21 cellular contexts compared by ENCODE assay signal in genomic region chr22:46389081-46389480, GRCh38. TPM values are rescaled to one million over a fixed set of nuclear protein-coding genes. Genes with fewer than 3 reads are reported as not detected.
A peak's percentile ranks its signal among the peaks of the same experiment; 100 is the strongest.
DNase-seq lines count a peak whose midpoint lies in the region; ATAC-seq, FAIRE-seq and TF ChIP-seq lines count a peak whose summit lies in the region.
"Had no signal": no experiment of that assay in that cellular context is flagged by ENCODE, and none has a peak within 500 bp of the region (broad histone marks: within the 10 kb centered on the region; RNA-seq: fewer than 3 reads in every experiment).

No MANE protein-coding gene starts in this region.

- RAD21 ChIA-PET in GM12878 (lab: Charles Lee; ENCODE audit: unreplicated experiment): no interaction called here

- no peaks in the 10 kb centered on the region for H3K79me2 ChIP-seq in GM12878 (ENCODE audit: control insufficient read depth, insufficient read depth, low read length)
- H3K79me2 ChIP-seq in H1 (ENCODE audit: control insufficient read depth in 1 of 2, insufficient read depth in 2 of 2, low read length in 2 of 2): no peaks in the 10 kb centered on the region
- no peaks in the 10 kb centered on the region for H3K79me2 ChIP-seq in GM23248 (ENCODE audit: insufficient read depth)

- no peak overlapping the region for H2BK15ac ChIP-seq in H1 (ENCODE audit: low read length)
- H2BK15ac ChIP-seq in neuronal stem cell (ENCODE audit: low read length): peak overlapping the region; percentile 55

- intact Hi-C loops in GM12878 (cut with micrococcal nuclease; ENCODE audit: unreplicated experiment): no loop called here

- ATAC-seq in GM12878: no peak
- ATAC-seq: A549; CD8-positive, alpha-beta T cell had no signal

- H2BK12ac ChIP-seq in H1 (ENCODE audit: low read depth, low read length) (0 out of 2 replicates have a peak overlapping the region, but pooled peaks have one; percentile 3), neuronal stem cell (ENCODE audit: low read length) (no peak overlapping the region)

- H2BK20ac ChIP-seq in H1 (ENCODE audit: low read length): no peak overlapping the region

- H3K56ac ChIP-seq in H1 (replicated peaks; ENCODE audit: insufficient read length, low read depth, low read length): no peak overlapping the region

- no peaks in the 10 kb centered on the region for H4K20me1 ChIP-seq in GM12878 (ENCODE audit: control insufficient read depth, insufficient read depth)
- H4K20me1 ChIP-seq in H1 (replicated peaks in 1 of 2; ENCODE audit: control insufficient read depth in 1 of 2, insufficient read depth in 2 of 2, low read length in 2 of 2): peaks cover 0 to 2% of the 10 kb centered on the region in 2 experiments
- no peaks in the 10 kb centered on the region for H4K20me1 ChIP-seq in GM23248 (ENCODE audit: insufficient read depth)

- H3K9me3 ChIP-seq in GM12878 (replicated peaks; ENCODE audit: control insufficient read depth, insufficient read depth, low read length): no peaks in the 10 kb centered on the region
- H3K9me3 ChIP-seq in H1 (ENCODE audit: insufficient read depth in 2 of 2, low read depth in 1 of 2, low read length in 1 of 2): no peaks in the 10 kb centered on the region
- H3K9me3 ChIP-seq in neuronal stem cell (replicated peaks in 1 of 2; ENCODE audit: control insufficient read depth in 2 of 2, insufficient read depth in 1 of 2, low read depth in 1 of 2, low read length in 2 of 2): peaks cover 0 to 2% of the 10 kb centered on the region in 2 donors
- H3K9me3 ChIP-seq in Peyer's patch: no peaks in the 10 kb centered on the region
- H3K9me3 ChIP-seq in GM23248 (ENCODE audit: low read depth): no peaks in the 10 kb centered on the region
- H3K9me3 ChIP-seq: A549; BLaER1 treated with 17β-estradiol and CSF1 and Interleukin-3, amounts not matched to agents 10 nM and 100 nM; Caco-2 had no signal

- no peaks in the 10 kb centered on the region for H3K9me2 ChIP-seq in GM23248 (ENCODE audit: insufficient read depth)

- no peaks in the 10 kb centered on the region for H3K23me2 ChIP-seq in H1 (ENCODE audit: low read depth, low read length)

- H2AK5ac ChIP-seq in H1 (ENCODE audit: low read depth, low read length): no peak overlapping the region
- H2AK5ac ChIP-seq in neuronal stem cell (ENCODE audit: low read depth, low read length): peak overlapping the region; percentile 79

- CTCF ChIA-PET in GM12878 (lab: Yijun Ruan, JAX): no interaction called here
- CTCF ChIA-PET in H1 (lab: Charles Lee; ENCODE audit: partially characterized antibody): interaction anchor here (1.3 to 2.1 kb wide), 3 partner anchors 9 to 58 kb away, joined by 3 to 6 read pairs (median 5); no protein-coding TSS in a partner anchor

- no peak overlapping the region for H4K5ac ChIP-seq in H1 (ENCODE audit: insufficient read length, low read depth, low read length)

- H4K8ac ChIP-seq in H1 (ENCODE audit: extremely low read depth, insufficient read depth, low read length): peak overlapping the region; percentile 79; the same call in 1 of the 2 replicates
- peak overlapping the region; percentile 43 for H4K8ac ChIP-seq in neuronal stem cell (ENCODE audit: low read depth, low read length)

- TF ChIP-seq CTCF in GM12878 (IDR thresholded peaks at IDR 0.05 in 2 of 3, conservative IDR thresholded peaks at IDR 0.05 in 1 of 3; ENCODE audit: control insufficient read depth in 2 of 3, extremely low read depth in 1 of 3, insufficient read depth in 1 of 3, low read depth in 3 of 3, low read length in 3 of 3): no peak
- no peak for TF ChIP-seq CTCF in H1 (IDR thresholded peaks at IDR 0.05; ENCODE audit: control extremely low read depth in 1 of 3, insufficient read depth in 1 of 3, low read depth in 1 of 3, low read length in 3 of 3)
- TF ChIP-seq CTCF in Peyer's patch (IDR thresholded peaks at IDR 0.05): no peak

- TF ChIP-seq EP300 in GM12878 (IDR thresholded peaks at IDR 0.05; ENCODE audit: borderline replicate concordance in 1 of 2, control insufficient read depth in 1 of 2, low read depth in 2 of 2, low read length in 2 of 2) (no peak), H1 (IDR thresholded peaks at IDR 0.05; ENCODE audit: borderline replicate concordance in 1 of 2, low read depth in 2 of 2, low read length in 2 of 2) (no peak)

- H3F3A ChIP-seq in GM23248 (ENCODE audit: insufficient read depth): no peaks in the 10 kb centered on the region

- POLR2A ChIA-PET in GM12878 (lab: Charles Lee): no interaction called here
- POLR2A ChIA-PET in H1 (lab: Charles Lee; ENCODE audit: partially characterized antibody): interaction anchor here (0.6 kb wide), 1 partner anchor 10 kb away, joined by 3 read pairs; no protein-coding TSS in a partner anchor

- H2BK120ac ChIP-seq in H1 (replicated peaks; ENCODE audit: low read depth, low read length) (no peak overlapping the region), neuronal stem cell (ENCODE audit: low read depth, low read length) (no peak overlapping the region)

- no peak for TF ChIP-seq POLR2A in GM12878 (IDR thresholded peaks at IDR 0.05; ENCODE audit: low read depth, low read length)
- no peak for TF ChIP-seq POLR2A in H1 (IDR thresholded peaks at IDR 0.05; ENCODE audit: control extremely low read depth in 1 of 2, low read depth in 2 of 2, low read length in 2 of 2)
- no peak for TF ChIP-seq POLR2A in Peyer's patch (IDR thresholded peaks at IDR 0.05)

- H3K4me1 ChIP-seq in GM12878 (ENCODE audit: control insufficient read depth, insufficient read depth, low read length) (no peaks in the 10 kb centered on the region), H1 (replicated peaks in 1 of 4; ENCODE audit: control insufficient read depth in 3 of 4, insufficient read depth in 4 of 4, low read length in 3 of 4) (peaks cover 0 to 2% (median 0%) of the 10 kb centered on the region in 4 experiments; a peak in 2 of 7 replicates), neuronal stem cell (ENCODE audit: control insufficient read depth in 2 of 2, insufficient read depth in 1 of 2, low read depth in 1 of 2, low read length in 2 of 2) (no peaks in the 10 kb centered on the region), Peyer's patch (no peaks in the 10 kb centered on the region), GM23248 (ENCODE audit: insufficient read depth) (no peaks in the 10 kb centered on the region)
- H3K4me1 ChIP-seq: A549, Caco-2 had no signal

- H4K91ac ChIP-seq in H1 (replicated peaks; ENCODE audit: insufficient read length, low read length) (no peak overlapping the region), neuronal stem cell (ENCODE audit: low read depth, low read length, poor library complexity) (no peak overlapping the region)

- H3K4me3 ChIP-seq in GM12878 (no peak overlapping the region), H1 (ENCODE audit: extremely low read depth in 1 of 4, insufficient read depth in 2 of 4, low read depth in 3 of 4, low read length in 4 of 4) (no peak overlapping the region), neuronal stem cell (ENCODE audit: low read length in 2 of 2) (no peak overlapping the region), Peyer's patch (no peak overlapping the region), GM23248 (no peak overlapping the region)
- H3K4me3 ChIP-seq: A549; BLaER1 treated with 17β-estradiol and CSF1 and Interleukin-3, amounts not matched to agents 10 nM and 100 nM had no signal

- H3K4me2 ChIP-seq in GM12878 (ENCODE audit: control insufficient read depth, insufficient read depth) (no peak overlapping the region), H1 (ENCODE audit: insufficient read depth in 1 of 2, low read depth in 2 of 2, low read length in 2 of 2) (no peak overlapping the region), neuronal stem cell (ENCODE audit: insufficient read depth, low read length, poor library complexity, severe bottlenecking) (no peak overlapping the region), GM23248 (ENCODE audit: unreplicated experiment) (no peak overlapping the region)
- H3K4me2 ChIP-seq: A549; BLaER1 treated with 17β-estradiol and CSF1 and Interleukin-3, amounts not matched to agents 10 nM and 100 nM had no signal

- no peak overlapping the region for H3K9ac ChIP-seq in GM12878 (ENCODE audit: control insufficient read depth, insufficient read depth, low read length)
- H3K9ac ChIP-seq in H1 (replicated peaks in 1 of 4; ENCODE audit: extremely low read depth in 1 of 4, low read depth in 3 of 4, low read length in 3 of 4): no peak overlapping the region
- H3K9ac ChIP-seq in neuronal stem cell (ENCODE audit: low read depth, low read length, poor library complexity): peak overlapping the region; percentile 84
- H3K9ac ChIP-seq in GM23248: no peak overlapping the region
- H3K9ac ChIP-seq: BLaER1 treated with 17β-estradiol and CSF1 and Interleukin-3, amounts not matched to agents 10 nM and 100 nM had no signal

- FAIRE-seq in GM12878 (lab: Jason Lieb, UNC): no peak
- no peak for FAIRE-seq in H1 (lab: Jason Lieb, UNC)
- FAIRE-seq: A549, D721Med, G401.6, GM12892, GM18507 had no signal

- no peak overlapping the region for H3K14ac ChIP-seq in H1 (ENCODE audit: insufficient read length)
- peak overlapping the region; percentile 82 for H3K14ac ChIP-seq in neuronal stem cell (ENCODE audit: low read length)

- no peaks in the 10 kb centered on the region for H3K79me1 ChIP-seq in H1 (ENCODE audit: low read depth, low read length)
- H3K79me1 ChIP-seq in neuronal stem cell (ENCODE audit: low read depth, low read length): no peaks in the 10 kb centered on the region

- H2BK5ac ChIP-seq in H1 (ENCODE audit: low read depth, low read length) (no peak overlapping the region), neuronal stem cell (ENCODE audit: low read length) (peak overlapping the region; percentile 60)

- WGBS in GM12878 (ENCODE audit: insufficient coverage, insufficient replicate concordance, low lambda C conversion rate, missing lambda C conversion rate): 52% methylated on average over 25 of the region's 30 CpGs
- 94% methylated on average over 29 of the region's 30 CpGs; no CpG with 5 or more reads in 1 of the 2 experiments for WGBS in H1 (ENCODE audit: extremely low coverage in 1 of 2, insufficient coverage in 1 of 2, insufficient read length in 1 of 2, insufficient replicate concordance in 2 of 2, low coverage in 1 of 2, low lambda C conversion rate in 2 of 2, missing lambda C conversion rate in 1 of 2), 2 experiments
- WGBS in neuronal stem cell (ENCODE audit: extremely low coverage in 2 of 2, insufficient read length in 2 of 2, insufficient replicate concordance in 1 of 2), 2 donors: no CpG with 5 or more reads among the region's 30 CpGs
- WGBS in GM23248 (ENCODE audit: low coverage in 1 of 2, low lambda C conversion rate in 2 of 2, missing lambda C conversion rate in 2 of 2), 2 experiments: 86 to 87% methylated on average over 30 of the region's 30 CpGs

- no peak overlapping the region for H3K4ac ChIP-seq in H1 (replicated peaks; ENCODE audit: insufficient read length, low read depth, low read length)
- no peak overlapping the region for H3K4ac ChIP-seq in neuronal stem cell (ENCODE audit: low read length)

- no peak overlapping the region for H2AFZ ChIP-seq in GM12878 (ENCODE audit: control insufficient read depth, low read depth, low read length)
- no peak overlapping the region for H2AFZ ChIP-seq in H1 (ENCODE audit: low read length)
- H2AFZ ChIP-seq in neuronal stem cell (ENCODE audit: low read length): no peak overlapping the region
- H2AFZ ChIP-seq in GM23248: no peak overlapping the region

- H3K23ac ChIP-seq in H1 (ENCODE audit: insufficient read length) (no peak overlapping the region), neuronal stem cell (ENCODE audit: low read depth, low read length, poor library complexity) (no peak overlapping the region)

- H3K18ac ChIP-seq in H1 (ENCODE audit: extremely low read depth, low read length) (no peak overlapping the region), neuronal stem cell (ENCODE audit: low read length) (peak overlapping the region; percentile 24)

- SMC1A ChIA-PET in GM12878 (lab: Charles Lee; ENCODE audit: uncharacterized antibody, unreplicated experiment): no interaction called here

- no TSS peak for BruUV-seq in GM12878 (replicated peaks; lab: Mats Ljungman, UMichigan)

- in situ Hi-C loops in GM12878 (cut with MboI) (no loop called here), GM23248 (cut with MboI) (loop anchor here (10.0 kb wide), 1 partner anchor 156 kb away; no protein-coding TSS in a partner anchor)

- no peaks in the 10 kb centered on the region for H3K36me3 ChIP-seq in GM12878 (ENCODE audit: control insufficient read depth in 2 of 2, insufficient read depth in 2 of 2, low read length in 1 of 2)
- 0 out of 8 replicates have a peak, but pooled peaks cover 0 to 2% (median 0%) of the 10 kb centered on the region in 4 experiments for H3K36me3 ChIP-seq in H1 (ENCODE audit: control insufficient read depth in 2 of 4, insufficient read depth in 4 of 4, low read length in 3 of 4)
- H3K36me3 ChIP-seq in neuronal stem cell (replicated peaks in 1 of 2; ENCODE audit: control insufficient read depth in 2 of 2, insufficient read depth in 2 of 2, low read length in 2 of 2): peaks cover 2 to 36% of the 10 kb centered on the region in 2 donors
- no peaks in the 10 kb centered on the region for H3K36me3 ChIP-seq in Peyer's patch
- H3K36me3 ChIP-seq in GM23248 (ENCODE audit: low read depth): no peaks in the 10 kb centered on the region
- H3K36me3 ChIP-seq: BLaER1 treated with 17β-estradiol and CSF1 and Interleukin-3, amounts not matched to agents 10 nM and 100 nM had no signal

- no peak overlapping the region for H3K27ac ChIP-seq in GM12878 (ENCODE audit: control insufficient read depth, insufficient read depth)
- no peak overlapping the region for H3K27ac ChIP-seq in H1 (ENCODE audit: low read depth, low read length)
- H3K27ac ChIP-seq in neuronal stem cell (replicated peaks; ENCODE audit: low read length): no peak overlapping the region
- no peak overlapping the region for H3K27ac ChIP-seq in Peyer's patch
- H3K27ac ChIP-seq in GM23248: no peak overlapping the region
- H3K27ac ChIP-seq: 22Rv1; A549; BLaER1 treated with 17β-estradiol and CSF1 and Interleukin-3, amounts not matched to agents 10 nM and 100 nM had no signal

- H3K27me3 ChIP-seq in GM12878 (replicated peaks in 1 of 2; ENCODE audit: control insufficient read depth in 2 of 2, insufficient read depth in 2 of 2, low read length in 1 of 2) (no peaks in the 10 kb centered on the region; a peak in 1 of 4 replicates), H1 (replicated peaks in 1 of 4; ENCODE audit: control insufficient read depth in 3 of 4, extremely low read depth in 1 of 4, insufficient read depth in 3 of 4, low read length in 3 of 4) (no peaks in the 10 kb centered on the region), neuronal stem cell (ENCODE audit: control insufficient read depth in 3 of 3, insufficient read depth in 3 of 3, low read depth in 1 of 3, low read length in 3 of 3) (no peaks in the 10 kb centered on the region), Peyer's patch (no peaks in the 10 kb centered on the region), GM23248 (replicated peaks; ENCODE audit: insufficient read depth) (no peaks in the 10 kb centered on the region)
- H3K27me3 ChIP-seq: BLaER1 treated with 17β-estradiol and CSF1 and Interleukin-3, amounts not matched to agents 10 nM and 100 nM had no signal

- no peak for TF ChIP-seq RAD21 in GM12878 (IDR thresholded peaks at IDR 0.05; ENCODE audit: insufficient read depth, low read depth, low read length)
- no peak for TF ChIP-seq RAD21 in H1 (IDR thresholded peaks at IDR 0.05 in 1 of 2, conservative IDR thresholded peaks at IDR 0.05 in 1 of 2; ENCODE audit: low read depth in 2 of 2, low read length in 2 of 2)

- DNase-seq in SHP77 (lab: John Stamatoyannopoulos, UW) (peak; percentile 68 to 82), GM12878 (ENCODE audit: low read depth, low spot score) (no peak), H1 (ENCODE audit: low read depth in 1 of 2, low spot score in 2 of 2) (no peak), neuronal stem cell (ENCODE audit: low spot score) (no peak), Peyer's patch (no peak), NCI-H446 treated with DMSO at 0.1 percent for 48 hours (lab: John Stamatoyannopoulos, UW) (no peak), GM23248 (no peak)
- DNase-seq: AML-193; Caco-2; Calu3; CD4-positive, alpha-beta T cell; CD8-positive, alpha-beta T cell; DMS79 treated with DMSO at 0.1 percent for 48 hours; GF-D8 had no signal

RNA-seq across cellular contexts. Expression of gene TRMU, which starts 53.6 kb away (rescaled TPM):
- 189 and 218 TPM in 2 replicates for total RNA-seq in GM12878 (2013; cell fraction: nucleolus; rRNA removed)
- 47.5 and 48.0 TPM in 2 replicates for total RNA-seq in GM12878 (2014; rRNA removed)
- total RNA-seq in GM12878 (2014; rRNA removed; fragmentation: Illumina TruSeq; extraction: Trizol): 26.1 and 29.6 TPM in 2 replicates
- 54.5 and 57.0 TPM in 2 replicates for total RNA-seq in GM12878 (2021)
- polyA plus RNA-seq in GM12878 (2011; ENCODE audit: low read depth): 18.3 TPM
- 33.4 and 40.0 TPM in 2 replicates for polyA plus RNA-seq in GM12878 (2011; rRNA removed)
- 39.1 and 46.8 TPM in 2 replicates for polyA plus RNA-seq in GM12878 (2011; cell fraction: cytosol; rRNA removed)
- 219 and 267 TPM in 2 replicates for polyA plus RNA-seq in GM12878 (2011; cell fraction: nucleus; rRNA removed)
- 35.4 and 37.9 TPM in 2 replicates for polyA plus RNA-seq in GM12878 (2012)
- polyA plus RNA-seq in GM12878 (2014; fragmentation: Illumina TruSeq; extraction: Trizol): 25.8 and 34.8 TPM in 2 replicates
- 1 to 10 TPM; 3.5 to 5.8 TPM for polyA plus RNA-seq in GM12878 (2014; fragmentation: Nextera tagmentation; extraction: Ambion mirVana)
- 56.0 and 66.7 TPM in 2 replicates for polyA plus RNA-seq in GM12878 (2014; rRNA removed)
- 10 to 100 TPM; 49.4 to 54.4 TPM for polyA plus RNA-seq in GM12878 (2016; fragmentation: Nextera tagmentation; extraction: Ambion mirVana)
- polyA minus RNA-seq in GM12878 (2011; rRNA and poly(A)+ RNA removed): 34.3 and 45.9 TPM in 2 replicates
- 10.3 and 13.0 TPM in 2 replicates for polyA minus RNA-seq in GM12878 (2011; cell fraction: cytosol; rRNA and poly(A)+ RNA removed)
- 113 and 177 TPM in 2 replicates for polyA minus RNA-seq in GM12878 (2011; cell fraction: nucleus; rRNA and poly(A)+ RNA removed)
- 67.7 and 70.6 TPM in 2 replicates for total RNA-seq in H1 (2021; fragmentation: NEBNext Ultra II Directional; extraction: Animal tissue kit (Norgen Biotek cat#: 25700))
- polyA plus RNA-seq in H1 (2011; rRNA removed): 43.4 and 52.9 TPM in 2 replicates
- 58.0 TPM for polyA plus RNA-seq in H1 (2011; cell fraction: cytosol; rRNA removed)
- 205 TPM for polyA plus RNA-seq in H1 (2011; cell fraction: nucleus; rRNA removed)
- polyA plus RNA-seq in H1 (2012, experiment 1 of 2): 56.5 to 70.4 TPM (median 62.8 TPM) in 4 replicates
- polyA plus RNA-seq in H1 (2012, experiment 2 of 2): 31.1 TPM
- 40.5 TPM for polyA plus RNA-seq in H1 (2013, experiment 1 of 2)
- polyA plus RNA-seq in H1 (2013, experiment 2 of 2): 37.4 TPM
- polyA minus RNA-seq in H1 (2011; rRNA and poly(A)+ RNA removed): 35.1 and 35.7 TPM in 2 replicates
- polyA minus RNA-seq in H1 (2011; cell fraction: cytosol; rRNA and poly(A)+ RNA removed): 34.8 TPM
- 112 TPM for polyA minus RNA-seq in H1 (2011; cell fraction: nucleus; rRNA and poly(A)+ RNA removed)
- polyA plus RNA-seq in neuronal stem cell (2013, experiment 1 of 2): 30.9 TPM
- 33.3 TPM for polyA plus RNA-seq in neuronal stem cell (2013, experiment 2 of 2)
- total RNA-seq in Peyer's patch: 100 to 1,000 TPM in 1 of 4 donors, 10 to 100 TPM in 3; 35.2 to 101 (median 83.3) TPM
- 38.4 and 41.2 TPM in 2 replicates for total RNA-seq in GM23248 (2014; rRNA removed; shearing (Covaris generic))
- 27.0 and 29.5 TPM in 2 replicates for polyA plus RNA-seq in GM23248 (2016; fragmentation: Nextera tagmentation; extraction: Ambion mirVana)

Comparison
In these comparisons a context has a peak if more than half of its experiments do, and no peak if none do; other contexts are left out.
1. DNase-seq: peak in SHP77 (2 of 2); none in GM12878 (single experiment), H1 (0 of 2), neuronal stem cell (single experiment), Peyer's patch (0 of 3), NCI-H446 treated with DMSO at 0.1 percent for 48 hours (single experiment) and GM23248 (single experiment).